In genomic region chr9:14677396-14677795, GRCh38 we compare ENCODE assay signal across 31 cellular contexts. TPM values are rescaled to one million over a fixed set of nuclear protein-coding genes. Genes with fewer than 3 reads are reported as not detected.
"Had no signal": no experiment of that assay in that cellular context is flagged by ENCODE, and none has a peak within 500 bp of the region (broad histone marks: within the 10 kb centered on the region; RNA-seq: fewer than 3 reads in every experiment).

No MANE protein-coding gene starts in this region.

- H3K9me3 ChIP-seq: ascending aorta, body of pancreas, SK-N-SH had no signal

- H3K9me3 Mint-ChIP-seq: activated B cell treated with CpG ODN at 0.5 μM for 24 hours; activated CD4-positive, alpha-beta T cell treated with anti-CD3 and anti-CD28 coated beads, Interleukin-2, amount 10 ng/mL, durations not matched to agents 24 days and 14 days; activated naive CD4-positive, alpha-beta T cell treated with anti-CD3 and anti-CD28 coated beads, Interleukin-2, amount 50 U/mL, for 24 hours; activated T-cell treated with anti-CD3 and anti-CD28 coated beads, Interleukin-2, amount 50 U/mL, for 24 hours; activated T-helper 1 cell treated with anti-CD3 and anti-CD28 coated beads, Interleukin-12 subunit alpha, Interleukin-12 subunit beta, Interleukin-2, Interleukin-4 antibody, amounts not matched to agents 30 ng/mL and 10 ng/mL and 1 ng/mL, durations not matched to agents 14 hours and 24 hours and 36 hours; central memory CD8-positive, alpha-beta T cell; T-helper 1 cell treated with Interleukin-12 subunit alpha and Interleukin-12 subunit beta and Interleukin-4 antibody, amounts not matched to agents 30 μg/mL and 1 μg/mL, for 36 hours had no signal

- H3K4me1 ChIP-seq: ascending aorta had no signal

- H3K4me2 ChIP-seq: KMS-11, SK-N-SH had no signal

- H3K4me3 ChIP-seq: ascending aorta had no signal

- DNase-seq: activated B cell treated with CpG ODN at 0.5 μM for 24 hours; activated CD4-positive, alpha-beta T cell treated with anti-CD3 and anti-CD28 coated beads for 1 hour; activated CD4-positive, alpha-beta T cell treated with anti-CD3 and anti-CD28 coated beads, Interleukin-2, amount 10 ng/mL, durations not matched to agents 24 days and 14 days; activated CD4-positive, alpha-beta T cell treated with anti-CD3 and anti-CD28 coated beads, Interleukin-2, amount 50 U/mL, for 48 hours; activated CD8-positive, alpha-beta memory T cell treated with anti-CD3 and anti-CD28 coated beads, Interleukin-2, amount 10 ng/mL, durations not matched to agents 7 days and 5 days; activated effector memory CD4-positive, alpha-beta T cell treated with Interleukin-2 at 50 U/mL for 16 hours; activated naive CD4-positive, alpha-beta T cell; activated T-cell treated with anti-CD3 and anti-CD28 coated beads, Interleukin-2, amount 50 U/mL, for 24 hours; body of pancreas; NCI-H1092; NCI-H1417; NCI-H1694; NCI-H2029; NCI-H2107; NCI-H2171 treated with DMSO at 0.1 percent for 48 hours; NCI-H345; NCI-H510A; NCI-H526 treated with DMSO at 0.1 percent for 48 hours; NCI-H82; RPMI8226; SK-N-SH had no signal

- H3K27ac ChIP-seq: ascending aorta, body of pancreas, KMS-11 had no signal

- H3K27me3 ChIP-seq: ascending aorta, body of pancreas had no signal

- H3K27me3 Mint-ChIP-seq: activated B cell treated with CpG ODN at 0.5 μM for 24 hours; activated CD4-positive, alpha-beta T cell treated with anti-CD3 and anti-CD28 coated beads, Interleukin-2, amount 10 ng/mL, durations not matched to agents 24 days and 14 days; activated CD8-positive, alpha-beta memory T cell treated with anti-CD3 and anti-CD28 coated beads, Interleukin-2, amount 10 ng/mL, durations not matched to agents 7 days and 5 days; activated naive CD4-positive, alpha-beta T cell treated with anti-CD3 and anti-CD28 coated beads, Interleukin-2, amount 50 U/mL, for 24 hours; activated T-cell treated with anti-CD3 and anti-CD28 coated beads, Interleukin-2, amount 50 U/mL, for 24 hours; central memory CD8-positive, alpha-beta T cell had no signal

- H3K4me3 Mint-ChIP-seq: activated B cell treated with CpG ODN at 0.5 μM for 24 hours; activated CD4-positive, alpha-beta T cell treated with anti-CD3 and anti-CD28 coated beads, Interleukin-2, amount 10 ng/mL, durations not matched to agents 24 days and 14 days; activated CD8-positive, alpha-beta memory T cell treated with anti-CD3 and anti-CD28 coated beads, Interleukin-2, amount 10 ng/mL, durations not matched to agents 7 days and 5 days; activated naive CD4-positive, alpha-beta T cell treated with anti-CD3 and anti-CD28 coated beads, Interleukin-2, amount 50 U/mL, for 24 hours; activated T-cell treated with anti-CD3 and anti-CD28 coated beads, Interleukin-2, amount 50 U/mL, for 24 hours; activated T-helper 1 cell treated with anti-CD3 and anti-CD28 coated beads, Interleukin-12 subunit alpha, Interleukin-12 subunit beta, Interleukin-2, Interleukin-4 antibody, amounts not matched to agents 30 ng/mL and 10 ng/mL and 1 ng/mL, durations not matched to agents 14 hours and 24 hours and 36 hours; central memory CD8-positive, alpha-beta T cell; T-helper 1 cell treated with Interleukin-12 subunit alpha and Interleukin-12 subunit beta and Interleukin-4 antibody, amounts not matched to agents 30 μg/mL and 1 μg/mL, for 36 hours had no signal

- H3K27ac Mint-ChIP-seq: activated B cell treated with CpG ODN at 0.5 μM for 24 hours; activated CD4-positive, alpha-beta T cell treated with anti-CD3 and anti-CD28 coated beads, Interleukin-2, amount 10 ng/mL, durations not matched to agents 24 days and 14 days; activated CD8-positive, alpha-beta memory T cell treated with anti-CD3 and anti-CD28 coated beads, Interleukin-2, amount 10 ng/mL, durations not matched to agents 7 days and 5 days; activated naive CD4-positive, alpha-beta T cell treated with anti-CD3 and anti-CD28 coated beads, Interleukin-2, amount 50 U/mL, for 24 hours; activated T-cell treated with anti-CD3 and anti-CD28 coated beads, Interleukin-2, amount 50 U/mL, for 24 hours; activated T-helper 1 cell treated with anti-CD3 and anti-CD28 coated beads, Interleukin-12 subunit alpha, Interleukin-12 subunit beta, Interleukin-2, Interleukin-4 antibody, amounts not matched to agents 30 ng/mL and 10 ng/mL and 1 ng/mL, durations not matched to agents 14 hours and 24 hours and 36 hours; T-helper 1 cell treated with Interleukin-12 subunit alpha and Interleukin-12 subunit beta and Interleukin-4 antibody, amounts not matched to agents 30 μg/mL and 1 μg/mL, for 36 hours had no signal

- ATAC-seq: activated CD8-positive, alpha-beta memory T cell treated with anti-CD3 and anti-CD28 coated beads, Interleukin-2, amount 10 ng/mL, durations not matched to agents 7 days and 5 days; body of pancreas; Panc1; Right ventricle myocardium inferior had no signal

RNA-seq across cellular contexts. Expression of gene CER1, which starts 45.1 kb away (rescaled TPM):
- total RNA-seq: activated B cell treated with CpG ODN at 0.5 μM for 24 hours; activated CD4-positive, alpha-beta T cell treated with anti-CD3 and anti-CD28 coated beads, Interleukin-2, amount 10 ng/mL, durations not matched to agents 24 days and 14 days; activated CD8-positive, alpha-beta memory T cell treated with anti-CD3 and anti-CD28 coated beads, Interleukin-2, amount 10 ng/mL, durations not matched to agents 7 days and 5 days; activated T-helper 1 cell treated with anti-CD3 and anti-CD28 coated beads, Interleukin-12 subunit alpha, Interleukin-12 subunit beta, Interleukin-2, Interleukin-4 antibody, amounts not matched to agents 30 ng/mL and 10 ng/mL and 1 ng/mL, durations not matched to agents 14 hours and 24 hours and 36 hours; ascending aorta; MCF 10A; OCI-LY7; Right ventricle myocardium inferior had no signal
